8 cellular contexts compared by ENCODE assay signal in genomic region chr12:53219116-53219955, GRCh38. TPM values are rescaled to one million over a fixed set of nuclear protein-coding genes. Genes with fewer than 3 reads are reported as not detected.
DNase-seq lines count a peak whose midpoint lies in the region; ATAC-seq and TF ChIP-seq lines count a peak whose summit lies in the region.

No MANE protein-coding gene starts in this region.

- H4K8ac ChIP-seq in mesenchymal stem cell (ENCODE audit: low read length) = peak overlapping the region; percentile 56

- H3K4me1 ChIP-seq in mesenchymal stem cell (ENCODE audit: control insufficient read depth, insufficient read depth, low read depth, low read length) = peaks cover 34% of the 10 kb centered on the region

- no peak overlapping the region for H2BK5ac ChIP-seq in mesenchymal stem cell (ENCODE audit: low read depth, low read length, poor library complexity, severe bottlenecking)

- H3K9me3 ChIP-seq in WERI-Rb-1 (ENCODE audit: severe bottlenecking) (no peaks in the 10 kb centered on the region), mesenchymal stem cell (ENCODE audit: control insufficient read depth, low read length) (no peaks in the 10 kb centered on the region)

- H3K18ac ChIP-seq in mesenchymal stem cell (ENCODE audit: low read depth in 1 of 2, low read length in 2 of 2) = peak overlapping the region; percentile 41 to 59

- H3K36me3 ChIP-seq in BJ (ENCODE audit: control insufficient read depth, insufficient read depth, low read length) (peaks cover 12% of the 10 kb centered on the region), WERI-Rb-1 (no peaks in the 10 kb centered on the region), mesenchymal stem cell (ENCODE audit: control insufficient read depth in 1 of 2, insufficient read depth in 2 of 2, low read depth in 1 of 2, low read length in 2 of 2) (peaks cover 14 to 17% of the 10 kb centered on the region in 2 experiments)

- no peak overlapping the region for H2AK5ac ChIP-seq in mesenchymal stem cell (ENCODE audit: low read length, severe bottlenecking)

- TF ChIP-seq CTCF in BJ (IDR thresholded peaks at IDR 0.05; ENCODE audit: insufficient read depth, low read depth, low read length) = no peak
- no peak for TF ChIP-seq CTCF in WERI-Rb-1 (IDR thresholded peaks at IDR 0.05; ENCODE audit: low read depth, low read length)

- H3K27ac ChIP-seq in WERI-Rb-1 (no peak overlapping the region), mesenchymal stem cell (ENCODE audit: low read length, poor library complexity, severe bottlenecking) (no peak overlapping the region)

- peak overlapping the region in 1 of 2 experiments; percentile 8 for H3K23ac ChIP-seq in mesenchymal stem cell (ENCODE audit: low read length in 2 of 2)

- DNase-seq in BJ (ENCODE audit: low read depth) (no peak), WERI-Rb-1 (no peak), cerebellar cortex (ENCODE audit: low spot score) (peak; percentile 59), mesenchymal stem cell (peak; percentile 88), erythroblast (lab: John Stamatoyannopoulos, UW) (no peak), SHP77 (lab: John Stamatoyannopoulos, UW) (no peak)
- peak; percentile 62 to 66 for DNase-seq in stimulated activated CD8-positive, alpha-beta memory T cell treated with anti-CD3 and anti-CD28 coated beads, Interleukin-7, amount 100 ng/mL, for 48 hours (ENCODE audit: extremely low read depth in 1 of 2, low read depth in 1 of 2)

- no peak overlapping the region for H2BK120ac ChIP-seq in mesenchymal stem cell (ENCODE audit: low read depth, low read length)

- peak overlapping the region; percentile 19 to 28 for H2BK12ac ChIP-seq in mesenchymal stem cell (ENCODE audit: low read length in 2 of 2)

- POLR2A ChIA-PET in BJ (lab: Charles Lee) = interaction anchor here (0.6 to 1.5 kb wide), 3 partner anchors 22 to 79 kb away, joined by 3 to 6 read pairs (median 3); partner anchors contain the start of gene PFDN5

- H3K14ac ChIP-seq in mesenchymal stem cell (ENCODE audit: low read length in 2 of 2) = peak overlapping the region in 1 of 2 experiments; percentile 14

- peak overlapping the region; percentile 69 to 71 for H3K4ac ChIP-seq in mesenchymal stem cell (ENCODE audit: low read depth in 1 of 2, low read length in 2 of 2)

- H3K4me2 ChIP-seq in mesenchymal stem cell (ENCODE audit: low read length, poor library complexity, severe bottlenecking) = peak overlapping the region; percentile 64

- TF ChIP-seq POLR2A in erythroblast (IDR thresholded peaks at IDR 0.05; ENCODE audit: low read length) = no peak

- peak overlapping the region; percentile 97 for H4K91ac ChIP-seq in mesenchymal stem cell (ENCODE audit: low read length)

- CTCF ChIA-PET in BJ (lab: Yijun Ruan, JAX) = interaction anchor here (0.7 to 13.1 kb wide), 10 partner anchors 9 to 154 kb away, joined by 3 to 240 read pairs (median 5); partner anchors contain the start of gene ESPL1

- no peak overlapping the region for H2AFZ ChIP-seq in mesenchymal stem cell (ENCODE audit: low read depth, low read length)

- ATAC-seq in HG02571 (IDR thresholded peaks at IDR 0.05; ENCODE audit: unreplicated experiment) = peak; percentile 10

- peak overlapping the region; percentile 91 for H3K9ac ChIP-seq in mesenchymal stem cell (ENCODE audit: low read length)

- WGBS in mesenchymal stem cell = under 1% methylated on average over 29 of the region's 32 CpGs

- H3K79me1 ChIP-seq in mesenchymal stem cell (replicated peaks; ENCODE audit: low read length, poor library complexity, severe bottlenecking) = peaks cover 11% of the 10 kb centered on the region

- peak overlapping the region; percentile 54 for H2BK15ac ChIP-seq in mesenchymal stem cell (ENCODE audit: low read depth, poor library complexity, severe bottlenecking)

- H3K27me3 ChIP-seq in BJ (ENCODE audit: control insufficient read depth, insufficient read depth, low read length) = no peaks in the 10 kb centered on the region
- no peaks in the 10 kb centered on the region for H3K27me3 ChIP-seq in WERI-Rb-1 (ENCODE audit: insufficient read depth, low read depth, severe bottlenecking)
- H3K27me3 ChIP-seq in mesenchymal stem cell (ENCODE audit: control insufficient read depth in 1 of 2, insufficient read depth in 1 of 2, low read length in 2 of 2) = no peaks in the 10 kb centered on the region

- H3K4me3 ChIP-seq in BJ (ENCODE audit: low read depth, low read length) (peak overlapping the region; percentile 51), WERI-Rb-1 (ENCODE audit: low read depth, low read length) (peak overlapping the region; percentile 59), mesenchymal stem cell (ENCODE audit: insufficient read depth in 1 of 2, low read depth in 1 of 2, low read length in 2 of 2) (peak overlapping the region; percentile 49 to 87)

RNA-seq across cellular contexts. Expression of gene ITGB7, which starts 12.3 kb away (rescaled TPM):
- 0.59 and 0.63 TPM in 2 replicates for polyA plus RNA-seq in BJ (2011; rRNA removed)
- 0.51 and 1.4 TPM in 2 replicates for polyA minus RNA-seq in BJ (2011; rRNA and poly(A)+ RNA removed)
- polyA plus RNA-seq in mesenchymal stem cell (2013, experiment 1 of 2) = 0.19 TPM
- 0.10 TPM for polyA plus RNA-seq in mesenchymal stem cell (2013, experiment 2 of 2)

RNA-seq across cellular contexts. Expression of gene RARG, which starts 12.7 kb away (rescaled TPM):
- polyA plus RNA-seq in BJ (2011; rRNA removed) = 41.7 and 63.9 TPM in 2 replicates
- polyA minus RNA-seq in BJ (2011; rRNA and poly(A)+ RNA removed) = 56.1 and 60.3 TPM in 2 replicates
- polyA plus RNA-seq in mesenchymal stem cell (2013, experiment 1 of 2) = 20.0 TPM
- polyA plus RNA-seq in mesenchymal stem cell (2013, experiment 2 of 2) = 20.3 TPM

RNA-seq across cellular contexts. Expression of gene CSAD, which starts 38.6 kb away (rescaled TPM):
- polyA plus RNA-seq in BJ (2011; rRNA removed) = 27.3 and 30.7 TPM in 2 replicates
- 8.4 and 14.0 TPM in 2 replicates for polyA minus RNA-seq in BJ (2011; rRNA and poly(A)+ RNA removed)
- polyA plus RNA-seq in mesenchymal stem cell (2013, experiment 1 of 2) = 9.3 TPM
- polyA plus RNA-seq in mesenchymal stem cell (2013, experiment 2 of 2) = 8.4 TPM

RNA-seq across cellular contexts. Expression of gene ZNF740, which starts 38.8 kb away (rescaled TPM):
- 15.7 and 16.8 TPM in 2 replicates for polyA plus RNA-seq in BJ (2011; rRNA removed)
- 25.7 and 28.4 TPM in 2 replicates for polyA minus RNA-seq in BJ (2011; rRNA and poly(A)+ RNA removed)
- polyA plus RNA-seq in mesenchymal stem cell (2013, experiment 1 of 2) = 8.0 TPM
- 7.8 TPM for polyA plus RNA-seq in mesenchymal stem cell (2013, experiment 2 of 2)

RNA-seq across cellular contexts. Expression of gene ESPL1, which starts 48.8 kb away (rescaled TPM):
- 3.0 and 7.3 TPM in 2 replicates for polyA plus RNA-seq in BJ (2011; rRNA removed)
- polyA minus RNA-seq in BJ (2011; rRNA and poly(A)+ RNA removed) = 7.9 and 8.2 TPM in 2 replicates
- 1.2 TPM for polyA plus RNA-seq in mesenchymal stem cell (2013, experiment 1 of 2)
- 1.2 TPM for polyA plus RNA-seq in mesenchymal stem cell (2013, experiment 2 of 2)

Comparison
In these comparisons a context has a peak if more than half of its experiments do, and no peak if none do; other contexts are left out.
1. DNase-seq: peak in cerebellar cortex (single experiment), mesenchymal stem cell (single experiment) and stimulated activated CD8-positive, alpha-beta memory T cell treated with anti-CD3 and anti-CD28 coated beads, Interleukin-7, amount 100 ng/mL, for 48 hours (2 of 2); none in BJ (single experiment), WERI-Rb-1 (single experiment), erythroblast (0 of 2) and SHP77 (0 of 2).
2. Peak in every context shown above with its lines, with median percentiles within 50 percentile points of each other: H3K4me3 ChIP-seq.